10 cellular contexts compared by ENCODE assay signal in genomic region chr1:46934852-46935251, GRCh38. TPM values are rescaled to one million over a fixed set of nuclear protein-coding genes. Genes with fewer than 3 reads are reported as not detected.
DNase-seq lines count a peak whose midpoint lies in the region; ATAC-seq, FAIRE-seq and TF ChIP-seq lines count a peak whose summit lies in the region.
"Not testable (repeated sequence)": the region's sequence is repeated elsewhere in the genome, so short reads cannot be mapped to it uniquely, and the experiment has no call there.
"Had no signal": no experiment of that assay in that cellular context is flagged by ENCODE, and none has a peak within 500 bp of the region (broad histone marks: within the 10 kb centered on the region; RNA-seq: fewer than 3 reads in every experiment).

No MANE protein-coding gene starts in this region.

- H4K20me1 ChIP-seq in Loucy (ENCODE audit: insufficient read depth, low read length, poor library complexity, severe bottlenecking); HepG2 (ENCODE audit: insufficient read depth, low read length): not testable (repeated sequence)

- WGBS in HepG2 (ENCODE audit: low lambda C conversion rate), result 3% methylated on average over 8 of the region's 8 CpGs

- H3K4me1 ChIP-seq in Loucy (ENCODE audit: insufficient read depth, low read length, poor library complexity, severe bottlenecking); HepG2 (ENCODE audit: insufficient read depth, low read length): not testable (repeated sequence)

- H3K9me3 ChIP-seq in AG04450 (ENCODE audit: control insufficient read depth, insufficient read depth, low read length); Loucy (ENCODE audit: insufficient read depth, low read depth, low read length); HepG2 (ENCODE audit: low read length): not testable (repeated sequence)

- DNase-seq in AG04450 (ENCODE audit: low read depth, low spot score), result not testable (repeated sequence)
- DNase-seq in cerebellar cortex (ENCODE audit: low spot score) (peak; percentile 8), glutamatergic neuron (peak; percentile 41), HepG2 (ENCODE audit: low spot score) (peak; percentile 11), retina (peak; percentile 8)

- H3K4me2 ChIP-seq in Loucy (ENCODE audit: low read depth, low read length, poor library complexity, severe bottlenecking); HepG2 (ENCODE audit: low read depth, low read length): not testable (repeated sequence)

- BruUV-seq in HepG2 (replicated peaks; lab: Mats Ljungman, UMichigan), result not testable (repeated sequence)

- POLR2A ChIA-PET in AG04450 (lab: Yijun Ruan, JAX); HepG2 (lab: Yijun Ruan, JAX): not testable (repeated sequence)

- not testable (repeated sequence) for H2AFZ ChIP-seq in Loucy (ENCODE audit: low read length); HepG2 (ENCODE audit: low read length)

- H3K4me1 Mint-ChIP-seq in glutamatergic neuron (ENCODE audit: low read depth, unreplicated experiment), result not testable (repeated sequence)

- H3K36me3 Mint-ChIP-seq in glutamatergic neuron (ENCODE audit: unreplicated experiment), result not testable (repeated sequence)

- in situ Hi-C loops in HepG2 (cut with HindIII; ENCODE audit: extremely low pct_ligation_motif_present, low pct_unique_long_range_greater_than_20kb), result loop anchor here (25.0 kb wide), 1 partner anchor 202 kb away; the partner anchor contains the start of gene CYP4A22

- not testable (repeated sequence) for H3K4me3 Mint-ChIP-seq in glutamatergic neuron (ENCODE audit: unreplicated experiment)

- not testable (repeated sequence) for TF ChIP-seq EP300 in HepG2 (IDR thresholded peaks at IDR 0.05; ENCODE audit: low read depth in 2 of 2, low read length in 2 of 2); HepG2 (CRISPR knock-in tag; IDR thresholded peaks at IDR 0.05; ENCODE audit: borderline replicate concordance)

- TF ChIP-seq POLR2A in HepG2 (IDR thresholded peaks at IDR 0.05; ENCODE audit: insufficient read depth in 1 of 2, low read depth in 2 of 2, low read length in 2 of 2), result not testable (repeated sequence)

- intact Hi-C loops in HepG2 (cut with micrococcal nuclease; ENCODE audit: unreplicated experiment), result loop anchor here (2.0 to 10.0 kb wide), 3 partner anchors 56 to 210 kb away; no protein-coding TSS in a partner anchor

- not testable (repeated sequence) for H3K9me3 Mint-ChIP-seq in glutamatergic neuron (ENCODE audit: unreplicated experiment)

- peak; percentile 72 for FAIRE-seq in HepG2 (lab: Jason Lieb, UNC)

- H3K36me3 ChIP-seq in Loucy (ENCODE audit: insufficient read depth, low read length); HepG2 (replicated peaks in 1 of 2; ENCODE audit: control insufficient read depth in 1 of 2, insufficient read depth in 2 of 2, low read length in 2 of 2): not testable (repeated sequence)

- not testable (repeated sequence) for H3F3A ChIP-seq in Loucy (ENCODE audit: low read depth)

- not testable (repeated sequence) for H3K9ac ChIP-seq in Loucy (ENCODE audit: low read depth, low read length, poor library complexity, severe bottlenecking); HepG2 (ENCODE audit: insufficient read depth, low read depth, low read length)

- not testable (repeated sequence) for H3K27me3 ChIP-seq in AG04450 (ENCODE audit: control insufficient read depth, insufficient read depth, low read length); Loucy (ENCODE audit: insufficient read depth, low read length, poor library complexity, severe bottlenecking); HepG2 (ENCODE audit: control insufficient read depth in 1 of 2, insufficient read depth in 2 of 2, low read length in 2 of 2)

- TF ChIP-seq RAD21 in HepG2 (CRISPR knock-in tag; IDR thresholded peaks at IDR 0.05), result peak; percentile 46

- not testable (repeated sequence) for H3K27ac ChIP-seq in AG04450 (ENCODE audit: low read depth, low read length); HepG2 (ENCODE audit: extremely low read length, insufficient read depth, low read length)

- H3K27ac Mint-ChIP-seq in glutamatergic neuron (ENCODE audit: unreplicated experiment), result not testable (repeated sequence)

- not testable (repeated sequence) for H3K79me2 ChIP-seq in Loucy (ENCODE audit: insufficient read depth, low read length); HepG2 (ENCODE audit: insufficient read depth, low read length)

- TF ChIP-seq CTCF in AG04450 (IDR thresholded peaks at IDR 0.05; ENCODE audit: low read depth, low read length), result peak; percentile 20; the same call in 1 of the 2 replicates
- peak; percentile 37 for TF ChIP-seq CTCF in GM12873 (IDR thresholded peaks at IDR 0.05; ENCODE audit: insufficient read depth, low read depth, low read length, missing control alignments)
- peak; percentile 58 for TF ChIP-seq CTCF in Loucy (conservative IDR thresholded peaks at IDR 0.05; ENCODE audit: low read length)
- TF ChIP-seq CTCF in glutamatergic neuron (IDR thresholded peaks at IDR 0.05; ENCODE audit: partially characterized antibody, unreplicated experiment), result peak; percentile 53
- TF ChIP-seq CTCF in HepG2 (CRISPR knock-in tag; IDR thresholded peaks at IDR 0.05), result peak; percentile 79

- not testable (repeated sequence) for H3K9me2 ChIP-seq in Loucy (replicated peaks; ENCODE audit: low read depth, low read length)

- ATAC-seq in SK-N-SH treated with all-trans-retinoic acid at 6 μM for 48 hours (peak; percentile 88), HepG2 (peak; percentile 92)

- H3K27me3 Mint-ChIP-seq in glutamatergic neuron (ENCODE audit: unreplicated experiment), result not testable (repeated sequence)

- H3K4me3 ChIP-seq in AG04450 (ENCODE audit: low read depth, low read length); Loucy (ENCODE audit: low read length, poor library complexity, severe bottlenecking); HepG2 (replicated peaks in 1 of 3; ENCODE audit: insufficient read depth in 1 of 3, low read depth in 2 of 3, low read length in 3 of 3): not testable (repeated sequence)

- CTCF ChIA-PET in AG04450 (lab: Charles Lee); HepG2 (lab: Yijun Ruan, JAX; ENCODE audit: low intra/inter-chr PET ratio, low total read pairs): not testable (repeated sequence)

TF ChIP-seq in HepG2, 621 proteins besides CTCF, POLR2A, EP300 and RAD21:
- TF ChIP-seq STAG1 (CRISPR knock-in tag; IDR thresholded peaks at IDR 0.05) (peak; percentile 58), SMC3 (IDR thresholded peaks at IDR 0.05; ENCODE audit: low read length) (peak; percentile 55)

RNA-seq across cellular contexts. Expression of gene CYP4A11, which starts 6.4 kb away (rescaled TPM):
- polyA plus RNA-seq in AG04450 (2011; rRNA removed), result not detected in 2 replicates
- not detected in 2 replicates for polyA minus RNA-seq in AG04450 (2011; rRNA and poly(A)+ RNA removed)
- 0.71 TPM for total RNA-seq in glutamatergic neuron (ENCODE audit: unreplicated experiment)
- total RNA-seq in HepG2 (2016; rRNA removed; fragmentation: Illumina TruSeq; extraction: Trizol), result not detected in 2 replicates
- total RNA-seq in HepG2 (2016; cell fraction: cytosol; rRNA removed; fragmentation: Illumina TruSeq; extraction: Trizol; ENCODE audit: low read depth), result not detected in 2 replicates
- not detected in 2 replicates for total RNA-seq in HepG2 (2016; cell fraction: insoluble cytoplasmic fraction; rRNA removed; fragmentation: Illumina TruSeq; extraction: Trizol)
- total RNA-seq in HepG2 (2016; cell fraction: membrane; rRNA removed; fragmentation: Illumina TruSeq; extraction: Trizol), result not detected in 2 replicates
- total RNA-seq in HepG2 (2016; cell fraction: nucleus; rRNA removed; fragmentation: Illumina TruSeq; extraction: Trizol), result not detected in 2 replicates
- polyA plus RNA-seq in HepG2 (2011; rRNA removed), result not detected in 2 replicates
- not detected in 2 replicates for polyA plus RNA-seq in HepG2 (2011; cell fraction: cytosol; rRNA removed)
- polyA plus RNA-seq in HepG2 (2011; cell fraction: nucleus; rRNA removed), result not detected in 2 replicates
- 0.50 TPM in 1 of 2 replicates, not detected in the other for polyA plus RNA-seq in HepG2 (2012)
- not detected in 2 replicates for polyA plus RNA-seq in HepG2 (2016; cell fraction: cytosol; fragmentation: Illumina TruSeq; extraction: Trizol; ENCODE audit: low read depth)
- polyA plus RNA-seq in HepG2 (2016; cell fraction: insoluble cytoplasmic fraction; fragmentation: Illumina TruSeq; extraction: Trizol; ENCODE audit: low read depth), result not detected in 2 replicates
- polyA plus RNA-seq in HepG2 (2016; cell fraction: membrane; fragmentation: Illumina TruSeq; extraction: Trizol; ENCODE audit: low read depth), result not detected in 2 replicates
- polyA plus RNA-seq in HepG2 (2016; cell fraction: nucleus; fragmentation: Illumina TruSeq; extraction: Trizol; ENCODE audit: insufficient read depth, low read depth), result not detected in 2 replicates
- not detected in 2 replicates for polyA minus RNA-seq in HepG2 (2011; rRNA and poly(A)+ RNA removed; ENCODE audit: low replicate concordance)
- not detected in 2 replicates for polyA minus RNA-seq in HepG2 (2011; cell fraction: cytosol; rRNA and poly(A)+ RNA removed)
- polyA minus RNA-seq in HepG2 (2011; cell fraction: nucleus; rRNA and poly(A)+ RNA removed), result not detected in 2 replicates
- total RNA-seq: activated B cell treated with CpG ODN at 0.5 μM for 24 hours, LHCN-M2 had no signal

Comparison
In these comparisons a context has a peak if more than half of its experiments do, and no peak if none do; other contexts are left out.
1. CTCF ChIP-seq: peak in every context shown above with its lines; median percentile 79 in HepG2; 58 in Loucy; 53 in glutamatergic neuron; 37 in GM12873; 20 in AG04450.